Comparison of ENCODE assay signal across 22 cellular contexts in the genomic region with DNA sequence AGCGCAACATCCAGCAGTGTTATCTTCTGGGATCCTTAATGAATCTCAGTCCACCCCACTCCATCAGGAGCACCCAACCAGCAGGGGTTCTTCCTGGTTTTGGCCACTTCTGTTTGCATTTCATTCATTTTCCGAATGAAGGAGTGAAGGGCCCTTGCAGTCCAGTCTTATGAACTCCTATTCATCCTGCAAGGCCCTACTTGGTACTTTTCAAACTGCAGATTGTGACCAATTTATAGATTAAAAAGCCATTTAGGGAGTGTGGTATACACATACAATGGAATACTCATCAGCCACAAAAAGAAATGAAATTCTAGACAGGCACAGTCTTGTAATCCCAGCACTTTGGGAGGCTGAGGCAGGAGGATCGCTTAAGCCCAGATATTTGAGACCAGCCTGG.
"Had no signal": no experiment of that assay in that cellular context is flagged by ENCODE, and none has a peak within 500 bp of the region (broad histone marks: within the 10 kb centered on the region; RNA-seq: fewer than 3 reads in every experiment).

No MANE protein-coding gene starts in this region.

- H3K9me3 ChIP-seq: left lung, lower lobe of right lung, pancreas, prostate gland, thyroid gland, upper lobe of right lung had no signal

- H3K4me3 ChIP-seq: left lung, lower lobe of right lung, pancreas, prostate gland, skin epidermis, thyroid gland, upper lobe of right lung had no signal

- H3K27ac ChIP-seq: left lung, lower lobe of right lung, pancreas, prostate gland, skin epidermis, thyroid gland, upper lobe of right lung had no signal

- H3K4me3 Mint-ChIP-seq: immature natural killer cell; naive thymus-derived CD8-positive, alpha-beta T cell; stimulated activated effector memory CD8-positive, alpha-beta T cell treated with anti-CD3 and anti-CD28 coated beads, Interleukin-12 subunit alpha, Interleukin-12 subunit beta, amount 100 ng/mL, for 72 hours; stimulated activated naive CD8-positive, alpha-beta T cell treated with anti-CD3 and anti-CD28 coated beads, Interleukin-15, Interleukin-2, amounts not matched to agents 100 ng/mL and 50 ng/mL, for 24 hours had no signal

- H3K4me1 ChIP-seq: pancreas had no signal

- H3K9me3 Mint-ChIP-seq: immature natural killer cell; naive thymus-derived CD8-positive, alpha-beta T cell; stimulated activated effector memory CD8-positive, alpha-beta T cell treated with anti-CD3 and anti-CD28 coated beads, Interleukin-12 subunit alpha, Interleukin-12 subunit beta, amount 100 ng/mL, for 72 hours; stimulated activated naive CD8-positive, alpha-beta T cell treated with anti-CD3 and anti-CD28 coated beads, Interleukin-15, Interleukin-2, amounts not matched to agents 100 ng/mL and 50 ng/mL, for 24 hours had no signal

- H3K36me3 ChIP-seq: left lung, lower lobe of right lung, pancreas, prostate gland, thyroid gland, upper lobe of right lung had no signal

- H3K4me1 Mint-ChIP-seq: immature natural killer cell; naive thymus-derived CD8-positive, alpha-beta T cell; stimulated activated effector memory CD8-positive, alpha-beta T cell treated with anti-CD3 and anti-CD28 coated beads, Interleukin-12 subunit alpha, Interleukin-12 subunit beta, amount 100 ng/mL, for 72 hours had no signal

- ATAC-seq: left colon; naive thymus-derived CD8-positive, alpha-beta T cell; stimulated activated effector memory CD8-positive, alpha-beta T cell treated with anti-CD3 and anti-CD28 coated beads, Interleukin-12 subunit alpha, Interleukin-12 subunit beta, amount 100 ng/mL, for 72 hours had no signal

- H3K27me3 ChIP-seq: left lung, pancreas, thyroid gland, upper lobe of right lung had no signal

- H3K27ac Mint-ChIP-seq: immature natural killer cell; stimulated activated effector memory CD8-positive, alpha-beta T cell treated with anti-CD3 and anti-CD28 coated beads, Interleukin-12 subunit alpha, Interleukin-12 subunit beta, amount 100 ng/mL, for 72 hours; stimulated activated naive CD8-positive, alpha-beta T cell treated with anti-CD3 and anti-CD28 coated beads, Interleukin-15, Interleukin-2, amounts not matched to agents 100 ng/mL and 50 ng/mL, for 24 hours had no signal

- H3K36me3 Mint-ChIP-seq: naive thymus-derived CD8-positive, alpha-beta T cell; stimulated activated effector memory CD8-positive, alpha-beta T cell treated with anti-CD3 and anti-CD28 coated beads, Interleukin-12 subunit alpha, Interleukin-12 subunit beta, amount 100 ng/mL, for 72 hours had no signal

- DNase-seq: hypothalamus; immature natural killer cell; left colon; left lung; lower lobe of right lung; mammary epithelial cell; mesenchymal stem cell; naive thymus-derived CD8-positive, alpha-beta T cell; pancreas; posterior cingulate gyrus; retina; right cardiac atrium; stimulated activated CD4-positive, alpha-beta T cell treated with anti-CD3 and anti-CD28 coated beads, Interleukin-4, amount 100 ng/mL, for 24 hours; stimulated activated naive CD4-positive, alpha-beta T cell; substantia nigra; thyroid gland; trophoblast cell; upper lobe of right lung had no signal
